ENCODE assay signal across 18 cellular contexts in genomic region chr14:54599932-54600331, GRCh38. TPM values are rescaled to one million over a fixed set of nuclear protein-coding genes. Genes with fewer than 3 reads are reported as not detected.
DNase-seq lines count a peak whose midpoint lies in the region; ATAC-seq and TF ChIP-seq lines count a peak whose summit lies in the region.
"Had no signal": no experiment of that assay in that cellular context is flagged by ENCODE, and none has a peak within 500 bp of the region (broad histone marks: within the 10 kb centered on the region; RNA-seq: fewer than 3 reads in every experiment).

No MANE protein-coding gene starts in this region.

- H3K36me3 ChIP-seq in ovary = no peaks in the 10 kb centered on the region
- H3K36me3 ChIP-seq: esophagus squamous epithelium, lower lobe of right lung, neutrophil had no signal

- TF ChIP-seq POLR2A in ovary (IDR thresholded peaks at IDR 0.05) = no peak

- H3K27me3 ChIP-seq in ovary = no peaks in the 10 kb centered on the region
- H3K27me3 ChIP-seq: esophagus squamous epithelium, neutrophil had no signal

- WGBS in ovary, 3 donors = 49 to 66% (median 54%) methylated on average over 1 of the region's 1 CpG

- H3K27ac Mint-ChIP-seq in stimulated activated memory B cell treated with anti-CD40 and anti-IgM and Interleukin-4, amounts not matched to agents 10 μg/mL and 1 μg/mL and 100 μg/mL, for 72 hours = peak overlapping the region; percentile 51
- no peak overlapping the region for H3K27ac Mint-ChIP-seq in natural killer cell
- H3K27ac Mint-ChIP-seq: activated naive CD8-positive, alpha-beta T cell treated with anti-CD3 and anti-CD28 coated beads for 36 hours had no signal

- DNase-seq in NCI-H748 (lab: John Stamatoyannopoulos, UW; ENCODE audit: unreplicated experiment) (peak; percentile 27), NCI-H748 treated with DMSO at 0.1 percent for 48 hours (lab: John Stamatoyannopoulos, UW) (no peak), RPMI7951 (ENCODE audit: low read depth) (peak; percentile 37), islet precursor cell (peak; percentile 70), natural killer cell (no peak), OCI-M1 (lab: John Stamatoyannopoulos, UW) (no peak), ovary (no peak)
- DNase-seq: ACHN; activated CD4-positive, alpha-beta T cell treated with anti-CD3 and anti-CD28 coated beads for 48 hours; activated naive CD8-positive, alpha-beta T cell treated with anti-CD3 and anti-CD28 coated beads for 36 hours; esophagus squamous epithelium; hypothalamus; lower lobe of right lung; NCI-H526 treated with DMSO at 0.1 percent for 48 hours; stimulated activated naive CD4-positive, alpha-beta T cell treated with Interleukin-2 at 50 U/mL for 16 hours; T-helper 9 cell had no signal

- TF ChIP-seq EP300 in ovary (IDR thresholded peaks at IDR 0.05) = no peak

- H3K4me3 Mint-ChIP-seq in stimulated activated memory B cell treated with anti-CD40 and anti-IgM and Interleukin-4, amounts not matched to agents 10 μg/mL and 1 μg/mL and 100 μg/mL, for 72 hours = no peak overlapping the region
- H3K4me3 Mint-ChIP-seq in natural killer cell = no peak overlapping the region
- H3K4me3 Mint-ChIP-seq: activated naive CD8-positive, alpha-beta T cell treated with anti-CD3 and anti-CD28 coated beads for 36 hours had no signal

- TF ChIP-seq CTCF in natural killer cell (IDR thresholded peaks at IDR 0.05) = no peak
- TF ChIP-seq CTCF in ovary (IDR thresholded peaks at IDR 0.05) = no peak

- H3K27ac ChIP-seq in ovary = no peak overlapping the region
- H3K27ac ChIP-seq: esophagus squamous epithelium, lower lobe of right lung, neutrophil had no signal

- no peaks in the 10 kb centered on the region for H3K4me1 ChIP-seq in ovary (ENCODE audit: insufficient read depth)

- H3K4me3 ChIP-seq in ovary = no peak overlapping the region
- H3K4me3 ChIP-seq: esophagus squamous epithelium, lower lobe of right lung had no signal

- H3K9me3 Mint-ChIP-seq in stimulated activated memory B cell treated with anti-CD40 and anti-IgM and Interleukin-4, amounts not matched to agents 10 μg/mL and 1 μg/mL and 100 μg/mL, for 72 hours = no peaks in the 10 kb centered on the region
- H3K9me3 Mint-ChIP-seq in natural killer cell = no peaks in the 10 kb centered on the region
- H3K9me3 Mint-ChIP-seq: activated naive CD8-positive, alpha-beta T cell treated with anti-CD3 and anti-CD28 coated beads for 36 hours had no signal

- H3K27me3 Mint-ChIP-seq in stimulated activated memory B cell treated with anti-CD40 and anti-IgM and Interleukin-4, amounts not matched to agents 10 μg/mL and 1 μg/mL and 100 μg/mL, for 72 hours = no peaks in the 10 kb centered on the region
- peaks cover 33 to 58% of the 10 kb centered on the region in 2 donors for H3K27me3 Mint-ChIP-seq in natural killer cell (ENCODE audit: low read depth in 2 of 2)

- H3K4me1 Mint-ChIP-seq in stimulated activated memory B cell treated with anti-CD40 and anti-IgM and Interleukin-4, amounts not matched to agents 10 μg/mL and 1 μg/mL and 100 μg/mL, for 72 hours = peaks cover 14% of the 10 kb centered on the region
- H3K4me1 Mint-ChIP-seq in natural killer cell = no peaks in the 10 kb centered on the region
- H3K4me1 Mint-ChIP-seq: activated naive CD8-positive, alpha-beta T cell treated with anti-CD3 and anti-CD28 coated beads for 36 hours had no signal

- H3K9me3 ChIP-seq in ovary = no peaks in the 10 kb centered on the region
- H3K9me3 ChIP-seq: esophagus squamous epithelium, lower lobe of right lung, neutrophil had no signal

- H3K36me3 Mint-ChIP-seq in stimulated activated memory B cell treated with anti-CD40 and anti-IgM and Interleukin-4, amounts not matched to agents 10 μg/mL and 1 μg/mL and 100 μg/mL, for 72 hours = peaks cover 9% of the 10 kb centered on the region
- no peaks in the 10 kb centered on the region for H3K36me3 Mint-ChIP-seq in natural killer cell

- ATAC-seq in stimulated activated memory B cell treated with anti-CD40 and anti-IgM and Interleukin-4, amounts not matched to agents 10 μg/mL and 1 μg/mL and 100 μg/mL, for 72 hours = no peak
- ATAC-seq in natural killer cell = no peak
- ATAC-seq: lower lobe of right lung had no signal

- intact Hi-C loops in natural killer cell (cut with micrococcal nuclease) (no loop called here), ovary (cut with DNase I) (no loop called here)

RNA-seq across cellular contexts. Expression of gene SAMD4A, which starts 33.0 kb away (rescaled TPM):
- total RNA-seq in RPMI7951 (2014; rRNA removed; shearing (Covaris generic)) = 8.6 and 10.1 TPM in 2 replicates
- total RNA-seq in natural killer cell (1 to 10 TPM in 2 of 3 donors, under 1 TPM in 1; 0.70 to 1.6 (median 1.4) TPM), ovary (10 to 100 TPM in 2 of 7 donors, 1 to 10 TPM in 5; 4.6 to 22.4 (median 7.3) TPM)
- 10 to 100 TPM in 1 of 2 donors, 1 to 10 TPM in 1; 2.3 to 13.0 TPM for polyA plus RNA-seq in ovary

Comparison
In these comparisons a context has a peak if more than half of its experiments do, and no peak if none do; other contexts are left out.
1. DNase-seq: peak in NCI-H748 (single experiment), RPMI7951 (single experiment) and islet precursor cell (single experiment); none in NCI-H748 treated with DMSO at 0.1 percent for 48 hours (single experiment), natural killer cell (single experiment), OCI-M1 (single experiment) and ovary (0 of 5).